ENCODE assay signal across 16 cellular contexts in the genomic region with DNA sequence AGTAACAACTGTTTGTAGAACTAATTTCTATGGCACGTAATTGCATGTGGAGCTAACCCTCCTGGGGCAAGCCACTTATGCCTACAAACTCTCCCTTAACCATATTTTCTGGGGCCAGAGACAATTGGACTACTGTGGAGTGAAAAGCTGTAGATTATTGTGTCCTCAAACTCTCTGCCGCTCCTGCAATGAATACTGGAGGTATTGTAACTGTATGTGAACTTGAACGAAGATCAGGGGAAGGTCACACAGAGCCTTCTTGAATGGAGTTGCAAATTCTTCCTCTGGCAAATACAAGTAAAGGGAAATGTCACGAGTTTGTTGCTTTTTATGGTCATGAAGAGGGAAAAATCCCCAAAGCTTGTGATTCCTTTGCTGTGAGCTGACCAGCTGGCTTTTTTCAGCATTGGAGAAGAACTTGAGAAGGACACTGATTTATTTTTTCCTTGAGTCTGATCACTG. TPM values are rescaled to one million over a fixed set of nuclear protein-coding genes. Genes with fewer than 3 reads are reported as not detected.
DNase-seq lines count a peak whose midpoint lies in the region; ATAC-seq and TF ChIP-seq lines count a peak whose summit lies in the region.
"Had no signal": no experiment of that assay in that cellular context is flagged by ENCODE, and none has a peak within 500 bp of the region (broad histone marks: within the 10 kb centered on the region; RNA-seq: fewer than 3 reads in every experiment).

No MANE protein-coding gene starts in this region.

- H3K36me3 ChIP-seq in endodermal cell (ENCODE audit: control insufficient read depth, insufficient read depth, low read length): no peaks in the 10 kb centered on the region
- H3K36me3 ChIP-seq in tibial nerve: peaks cover 0 to 5% (median 0%) of the 10 kb centered on the region in 3 donors
- H3K36me3 ChIP-seq: MG63, thoracic aorta had no signal

- TF ChIP-seq CTCF in endodermal cell (conservative IDR thresholded peaks at IDR 0.05) (no peak), mesothelial cell of epicardium (IDR thresholded peaks at IDR 0.05; ENCODE audit: unreplicated experiment) (no peak), tibial nerve (IDR thresholded peaks at IDR 0.05) (no peak)

- WGBS in endodermal cell (ENCODE audit: insufficient coverage in 1 of 2, insufficient read length in 1 of 2), 2 experiments: 57 to 78% methylated on average over 2 to 4 of the region's 4 CpGs
- 15 to 19% methylated on average over 4 of the region's 4 CpGs for WGBS in tibial nerve, 2 donors

- H3K9me3 Mint-ChIP-seq in endodermal cell: no peaks in the 10 kb centered on the region
- no peaks in the 10 kb centered on the region for H3K9me3 Mint-ChIP-seq in mesothelial cell of epicardium
- H3K9me3 Mint-ChIP-seq: activated naive CD8-positive, alpha-beta T cell treated with anti-CD3 and anti-CD28 coated beads, Interleukin-2, amount 10 ng/mL, durations not matched to agents 7 days and 5 days had no signal

- no peak overlapping the region for H3K9ac ChIP-seq in endodermal cell (ENCODE audit: extremely low read depth, low read length, poor library complexity, severe bottlenecking)

- H3K4me3 ChIP-seq in endodermal cell (ENCODE audit: low read length) (no peak overlapping the region), tibial nerve (no peak overlapping the region)
- H3K4me3 ChIP-seq: MG63, thoracic aorta had no signal

- H3K27me3 ChIP-seq in endodermal cell (ENCODE audit: control insufficient read depth, insufficient read depth, low read length, poor library complexity, severe bottlenecking): no peaks in the 10 kb centered on the region
- H3K27me3 ChIP-seq in tibial nerve: no peaks in the 10 kb centered on the region
- H3K27me3 ChIP-seq: MG63 had no signal

- H3K27ac ChIP-seq in endodermal cell (ENCODE audit: low read depth, low read length) (no peak overlapping the region), tibial nerve (peak overlapping the region; percentile 15 to 85 (median 60))
- H3K27ac ChIP-seq: thoracic aorta had no signal

- H3K4me3 Mint-ChIP-seq in endodermal cell (no peak overlapping the region), mesothelial cell of epicardium (no peak overlapping the region)
- H3K4me3 Mint-ChIP-seq: activated CD4-positive, alpha-beta T cell treated with anti-CD3 and anti-CD28 coated beads for 36 hours; activated naive CD8-positive, alpha-beta T cell treated with anti-CD3 and anti-CD28 coated beads, Interleukin-2, amount 10 ng/mL, durations not matched to agents 7 days and 5 days; CD4-positive, CD25-positive, alpha-beta regulatory T cell had no signal

- H3K4me1 Mint-ChIP-seq in endodermal cell (peaks cover 7% of the 10 kb centered on the region), mesothelial cell of epicardium (peaks cover 65% of the 10 kb centered on the region)
- H3K4me1 Mint-ChIP-seq: activated CD4-positive, alpha-beta T cell treated with anti-CD3 and anti-CD28 coated beads for 36 hours; activated naive CD8-positive, alpha-beta T cell treated with anti-CD3 and anti-CD28 coated beads, Interleukin-2, amount 10 ng/mL, durations not matched to agents 7 days and 5 days; CD4-positive, CD25-positive, alpha-beta regulatory T cell had no signal

- TF ChIP-seq POLR2A in tibial nerve (IDR thresholded peaks at IDR 0.05): no peak

- TF ChIP-seq EP300 in tibial nerve (IDR thresholded peaks at IDR 0.05): peak in 1 of 2 donors; percentile 39

- DNase-seq in SK-MEL-5 (ENCODE audit: low read depth, low spot score) (peak; percentile 97), endodermal cell (no peak), mesothelial cell of epicardium (ENCODE audit: low spot score in 2 of 2, unreplicated experiment in 2 of 2) (no peak), tibial nerve (ENCODE audit: low spot score in 2 of 2) (no peak), NCI-H2081 (lab: John Stamatoyannopoulos, UW) (no peak)
- DNase-seq: activated CD4-positive, alpha-beta T cell treated with anti-CD3 and anti-CD28 coated beads for 36 hours; activated naive CD8-positive, alpha-beta T cell treated with anti-CD3 and anti-CD28 coated beads, Interleukin-2, amount 10 ng/mL, durations not matched to agents 7 days and 5 days; CD4-positive, CD25-positive, alpha-beta regulatory T cell; MG63; NCI-H1930; NCI-H69; posterior cingulate gyrus; RPMI8226 had no signal

- ATAC-seq in HG03354 (IDR thresholded peaks at IDR 0.05; ENCODE audit: poor library complexity, severe bottlenecking, unreplicated experiment): no peak
- no peak for ATAC-seq in GM18517 (IDR thresholded peaks at IDR 0.05; ENCODE audit: unreplicated experiment)
- ATAC-seq: activated CD4-positive, alpha-beta T cell treated with anti-CD3 and anti-CD28 coated beads for 36 hours had no signal

- H3K4me1 ChIP-seq in endodermal cell (ENCODE audit: control insufficient read depth, insufficient read depth, low read length) (peaks cover 2% of the 10 kb centered on the region), tibial nerve (peaks cover 0 to 91% (median 25%) of the 10 kb centered on the region in 4 donors)

- H3K27ac Mint-ChIP-seq in endodermal cell: peak overlapping the region; percentile 3
- H3K27ac Mint-ChIP-seq in mesothelial cell of epicardium: peak overlapping the region; percentile 85
- H3K27ac Mint-ChIP-seq: activated CD4-positive, alpha-beta T cell treated with anti-CD3 and anti-CD28 coated beads for 36 hours; activated naive CD8-positive, alpha-beta T cell treated with anti-CD3 and anti-CD28 coated beads, Interleukin-2, amount 10 ng/mL, durations not matched to agents 7 days and 5 days; CD4-positive, CD25-positive, alpha-beta regulatory T cell had no signal

- H3K36me3 Mint-ChIP-seq in endodermal cell (ENCODE audit: low read depth): no peaks in the 10 kb centered on the region
- H3K36me3 Mint-ChIP-seq in mesothelial cell of epicardium: peaks cover 21% of the 10 kb centered on the region
- H3K36me3 Mint-ChIP-seq: activated naive CD8-positive, alpha-beta T cell treated with anti-CD3 and anti-CD28 coated beads, Interleukin-2, amount 10 ng/mL, durations not matched to agents 7 days and 5 days; CD4-positive, CD25-positive, alpha-beta regulatory T cell had no signal

- H3K9me3 ChIP-seq in endodermal cell (ENCODE audit: control insufficient read depth, low read length): no peaks in the 10 kb centered on the region
- H3K9me3 ChIP-seq in tibial nerve: no peaks in the 10 kb centered on the region
- H3K9me3 ChIP-seq: MG63, thoracic aorta had no signal

- in situ Hi-C loops in SK-MEL-5 (cut with HindIII; ENCODE audit: low pct_unique_long_range_greater_than_20kb, low sequenced_read_pairs): no loop called here

- no peaks in the 10 kb centered on the region for H3K27me3 Mint-ChIP-seq in endodermal cell (ENCODE audit: insufficient read depth)
- no peaks in the 10 kb centered on the region for H3K27me3 Mint-ChIP-seq in mesothelial cell of epicardium (ENCODE audit: low read depth)

RNA-seq across cellular contexts. Expression of a gene that starts 18.2 kb away (rescaled TPM):
- 24.6 and 26.3 TPM in 2 replicates for total RNA-seq in SK-MEL-5 (2014; rRNA removed; shearing (Covaris generic))
- 11.6 and 16.2 TPM in 2 replicates for polyA plus RNA-seq in SK-MEL-5 (2015; cell fraction: cytosol; rRNA removed)
- 8.4 and 9.6 TPM in 2 replicates for polyA plus RNA-seq in SK-MEL-5 (2015; cell fraction: nucleus; rRNA removed)
- total RNA-seq in endodermal cell (10 to 100 TPM; 27.3 to 33.3 TPM), mesothelial cell of epicardium (736 to 747 TPM (median 737 TPM) in 3 replicates), tibial nerve (100 to 1,000 TPM; 214 to 268 (median 232) TPM)
- 45.6 TPM for polyA plus RNA-seq in endodermal cell (2013, experiment 1 of 2)
- 52.5 TPM for polyA plus RNA-seq in endodermal cell (2013, experiment 2 of 2)
- polyA plus RNA-seq: CD4-positive, CD25-positive, alpha-beta regulatory T cell had no signal
